ENCODE assay signal across 8 cellular contexts in the genomic region with DNA sequence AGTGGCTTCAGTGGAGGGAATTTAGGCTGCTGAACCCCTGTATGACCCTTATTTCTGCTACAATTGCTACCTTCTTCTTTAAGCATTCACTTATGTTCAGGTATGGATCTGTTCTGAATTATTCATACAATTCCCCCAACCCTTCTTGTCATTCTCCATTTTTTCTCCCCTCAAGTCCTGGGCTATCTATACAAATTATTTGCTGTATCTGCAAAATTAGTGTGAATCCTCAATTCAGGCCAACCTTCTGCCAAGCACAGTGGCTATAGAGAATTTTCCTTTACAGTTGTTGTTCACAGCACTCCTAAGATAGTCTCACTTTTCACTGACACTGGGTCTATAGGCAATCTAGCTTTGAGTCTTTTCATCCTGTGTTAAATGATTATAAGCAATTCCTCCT.
"Had no signal": no experiment of that assay in that cellular context is flagged by ENCODE, and none has a peak within 500 bp of the region (broad histone marks: within the 10 kb centered on the region; RNA-seq: fewer than 3 reads in every experiment).

No MANE protein-coding gene starts in this region.

- H3K27me3 Mint-ChIP-seq: IgD-negative memory B cell had no signal

- FAIRE-seq: HTR-8/SVneo had no signal

- DNase-seq: Karpas-422, Kasumi-1, KBM-7, KG1 had no signal

- H3K27ac ChIP-seq: HL-60, KMS-11 had no signal

- H3K4me2 ChIP-seq: KMS-11 had no signal

- H3K36me3 Mint-ChIP-seq: IgD-negative memory B cell had no signal

- H3K27ac Mint-ChIP-seq: IgD-negative memory B cell had no signal

- H3K4me3 Mint-ChIP-seq: IgD-negative memory B cell had no signal

- H3K9ac ChIP-seq: KMS-11 had no signal
